In genomic region chr6:90203672-90204071, GRCh38 we compare ENCODE assay signal across 28 cellular contexts.
A peak's percentile ranks its signal among the peaks of the same experiment; 100 is the strongest.
DNase-seq lines count a peak whose midpoint lies in the region; ATAC-seq lines count a peak whose summit lies in the region.
"Had no signal": no experiment of that assay in that cellular context is flagged by ENCODE, and none has a peak within 500 bp of the region (broad histone marks: within the 10 kb centered on the region; RNA-seq: fewer than 3 reads in every experiment).

No MANE protein-coding gene starts in this region.

- CTCF ChIA-PET in naive thymus-derived CD4-positive, alpha-beta T cell (lab: Charles Lee) = interaction anchor here (0.7 to 2.2 kb wide), 3 partner anchors 13 to 37 kb away, joined by 3 to 6 read pairs (median 5); no protein-coding TSS in a partner anchor

- peaks cover 46% of the 10 kb centered on the region for H3K36me3 Mint-ChIP-seq in activated naive CD8-positive, alpha-beta T cell
- peaks cover 81% of the 10 kb centered on the region for H3K36me3 Mint-ChIP-seq in activated naive CD8-positive, alpha-beta T cell treated with anti-CD3 and anti-CD28 coated beads for 36 hours
- peaks cover 88% of the 10 kb centered on the region for H3K36me3 Mint-ChIP-seq in activated naive CD8-positive, alpha-beta T cell treated with anti-CD3 and anti-CD28 coated beads, Interleukin-2, amount 50 U/mL, for 24 hours (ENCODE audit: low read depth)
- H3K36me3 Mint-ChIP-seq in naive thymus-derived CD4-positive, alpha-beta T cell = peaks cover 12 to 74% (median 55%) of the 10 kb centered on the region in 5 donors

- H3K4me1 Mint-ChIP-seq in activated naive CD8-positive, alpha-beta T cell (ENCODE audit: low read depth) = peaks cover 88% of the 10 kb centered on the region
- H3K4me1 Mint-ChIP-seq in activated naive CD8-positive, alpha-beta T cell treated with anti-CD3 and anti-CD28 coated beads for 36 hours = peaks cover 77% of the 10 kb centered on the region
- peaks cover 85% of the 10 kb centered on the region for H3K4me1 Mint-ChIP-seq in activated naive CD8-positive, alpha-beta T cell treated with anti-CD3 and anti-CD28 coated beads, Interleukin-2, amount 50 U/mL, for 24 hours
- H3K4me1 Mint-ChIP-seq in naive thymus-derived CD4-positive, alpha-beta T cell = peaks cover 19 to 93% (median 61%) of the 10 kb centered on the region in 7 donors
- H3K4me1 Mint-ChIP-seq: GM23338 had no signal

- DNase-seq in activated naive CD8-positive, alpha-beta T cell treated with anti-CD3 and anti-CD28 coated beads for 36 hours = no peak
- no peak for DNase-seq in activated naive CD8-positive, alpha-beta T cell treated with anti-CD3 and anti-CD28 coated beads, Interleukin-2, amount 50 U/mL, for 24 hours
- no peak for DNase-seq in naive thymus-derived CD4-positive, alpha-beta T cell
- DNase-seq in G401 (ENCODE audit: low spot score) (no peak), DMS79 treated with DMSO at 0.1 percent for 48 hours (lab: John Stamatoyannopoulos, UW) (no peak)
- DNase-seq: 8988T; ACHN; CD4-positive, CD25-positive, alpha-beta regulatory T cell; DMS53; GDM1; H9; NCI-H1048; NCI-H1417 treated with DMSO at 0.1 percent for 48 hours; NCI-H1694 treated with DMSO at 0.1 percent for 48 hours; NCI-H2081 treated with DMSO at 0.1 percent for 48 hours; NCI-H2171; NCI-H226; NCI-H510A; NCI-H69; SHP77 had no signal

- H3K27ac ChIP-seq in naive thymus-derived CD4-positive, alpha-beta T cell (ENCODE audit: low read depth, low read length) = no peak overlapping the region
- H3K27ac ChIP-seq: BLaER1, RWPE1 had no signal

- H3K27me3 Mint-ChIP-seq in activated naive CD8-positive, alpha-beta T cell = no peaks in the 10 kb centered on the region
- H3K27me3 Mint-ChIP-seq in activated naive CD8-positive, alpha-beta T cell treated with anti-CD3 and anti-CD28 coated beads for 36 hours = no peaks in the 10 kb centered on the region
- no peaks in the 10 kb centered on the region for H3K27me3 Mint-ChIP-seq in activated naive CD8-positive, alpha-beta T cell treated with anti-CD3 and anti-CD28 coated beads, Interleukin-2, amount 50 U/mL, for 24 hours
- H3K27me3 Mint-ChIP-seq in naive thymus-derived CD4-positive, alpha-beta T cell = no peaks in the 10 kb centered on the region
- H3K27me3 Mint-ChIP-seq: CD4-positive, CD25-positive, alpha-beta regulatory T cell; IgD-negative memory B cell had no signal

- no peak for ATAC-seq in activated naive CD8-positive, alpha-beta T cell treated with anti-CD3 and anti-CD28 coated beads, Interleukin-2, amount 50 U/mL, for 24 hours
- ATAC-seq in naive thymus-derived CD4-positive, alpha-beta T cell = no peak
- no peak for ATAC-seq in HG03565 (IDR thresholded peaks at IDR 0.05; ENCODE audit: unreplicated experiment)
- ATAC-seq: GM12878, GM23338, Panc1 had no signal

- H3K4me1 ChIP-seq in naive thymus-derived CD4-positive, alpha-beta T cell (ENCODE audit: control insufficient read depth in 2 of 2, insufficient read depth in 2 of 2, low read length in 2 of 2) = peaks cover 0 to 21% of the 10 kb centered on the region in 2 donors
- H3K4me1 ChIP-seq: BLaER1 had no signal

- intact Hi-C loops in naive thymus-derived CD4-positive, alpha-beta T cell (cut with micrococcal nuclease) = no loop called here

- H3K4me3 Mint-ChIP-seq in activated naive CD8-positive, alpha-beta T cell = peak overlapping the region; percentile 18
- no peak overlapping the region for H3K4me3 Mint-ChIP-seq in activated naive CD8-positive, alpha-beta T cell treated with anti-CD3 and anti-CD28 coated beads for 36 hours
- H3K4me3 Mint-ChIP-seq in activated naive CD8-positive, alpha-beta T cell treated with anti-CD3 and anti-CD28 coated beads, Interleukin-2, amount 50 U/mL, for 24 hours = no peak overlapping the region
- H3K4me3 Mint-ChIP-seq in naive thymus-derived CD4-positive, alpha-beta T cell = peak overlapping the region in 2 of 10 donors; percentile 36 to 48
- H3K4me3 Mint-ChIP-seq: CD4-positive, CD25-positive, alpha-beta regulatory T cell; GM23338; H9 had no signal

- H3K36me3 ChIP-seq in naive thymus-derived CD4-positive, alpha-beta T cell (ENCODE audit: control insufficient read depth in 2 of 3, insufficient read depth in 3 of 3, low read length in 3 of 3) = peaks cover 0 to 34% (median 0%) of the 10 kb centered on the region in 3 experiments

- H3K9me3 ChIP-seq in naive thymus-derived CD4-positive, alpha-beta T cell (ENCODE audit: control insufficient read depth in 2 of 3, low read length in 3 of 3) = no peaks in the 10 kb centered on the region

- POLR2A ChIA-PET in naive thymus-derived CD4-positive, alpha-beta T cell (lab: Charles Lee) = interaction anchor here (0.9 to 1.2 kb wide), 3 partner anchors 8 to 17 kb away, joined by 3 read pairs; no protein-coding TSS in a partner anchor

- H3K9me3 Mint-ChIP-seq in activated naive CD8-positive, alpha-beta T cell (ENCODE audit: low read depth) = peaks cover 3% of the 10 kb centered on the region
- peaks cover 11% of the 10 kb centered on the region for H3K9me3 Mint-ChIP-seq in activated naive CD8-positive, alpha-beta T cell treated with anti-CD3 and anti-CD28 coated beads for 36 hours
- H3K9me3 Mint-ChIP-seq in activated naive CD8-positive, alpha-beta T cell treated with anti-CD3 and anti-CD28 coated beads, Interleukin-2, amount 50 U/mL, for 24 hours = peaks cover 8% of the 10 kb centered on the region
- peaks cover 0 to 9% (median 3%) of the 10 kb centered on the region in 11 donors for H3K9me3 Mint-ChIP-seq in naive thymus-derived CD4-positive, alpha-beta T cell
- H3K9me3 Mint-ChIP-seq: IgD-negative memory B cell had no signal

- H3K4me3 ChIP-seq in naive thymus-derived CD4-positive, alpha-beta T cell (ENCODE audit: low read length) = no peak overlapping the region
- H3K4me3 ChIP-seq: BLaER1, GM12878, GM23338 had no signal

- no peaks in the 10 kb centered on the region for H3K27me3 ChIP-seq in naive thymus-derived CD4-positive, alpha-beta T cell (ENCODE audit: control insufficient read depth in 2 of 2, insufficient read depth in 2 of 2, low read length in 2 of 2)
- H3K27me3 ChIP-seq: BLaER1 had no signal

- peak overlapping the region; percentile 75 for H3K27ac Mint-ChIP-seq in activated naive CD8-positive, alpha-beta T cell
- no peak overlapping the region for H3K27ac Mint-ChIP-seq in activated naive CD8-positive, alpha-beta T cell treated with anti-CD3 and anti-CD28 coated beads for 36 hours
- peak overlapping the region; percentile 40 for H3K27ac Mint-ChIP-seq in activated naive CD8-positive, alpha-beta T cell treated with anti-CD3 and anti-CD28 coated beads, Interleukin-2, amount 50 U/mL, for 24 hours
- peak overlapping the region in 7 of 9 donors; percentile 34 to 72 (median 55) for H3K27ac Mint-ChIP-seq in naive thymus-derived CD4-positive, alpha-beta T cell
- H3K27ac Mint-ChIP-seq: GM23338, IgD-negative memory B cell had no signal

- in situ Hi-C loops in G401 (cut with HindIII; ENCODE audit: low sequenced_read_pairs) = no loop called here
